8 cellular contexts compared by ENCODE assay signal in the genomic region with DNA sequence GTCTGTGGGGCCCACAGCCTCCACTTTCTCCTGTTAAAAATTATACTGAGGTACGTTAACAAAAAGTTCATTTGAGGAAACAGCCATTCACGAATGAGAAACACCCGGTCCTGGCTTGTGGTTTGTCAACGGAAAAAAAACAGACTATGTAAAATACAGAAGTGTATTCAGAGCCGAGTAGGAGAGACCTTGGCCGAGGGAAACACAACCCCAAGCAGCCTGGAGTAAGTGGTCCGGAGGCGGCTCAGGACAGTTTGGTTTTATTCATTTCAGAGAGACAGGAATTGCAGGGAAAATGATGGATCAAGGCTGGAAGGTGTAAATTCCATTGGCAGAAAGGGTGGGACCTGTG. TPM values are rescaled to one million over a fixed set of nuclear protein-coding genes. Genes with fewer than 3 reads are reported as not detected.
DNase-seq lines count a peak whose midpoint lies in the region; ATAC-seq, FAIRE-seq and TF ChIP-seq lines count a peak whose summit lies in the region.

No MANE protein-coding gene starts in this region.

- dilution Hi-C loops in keratinocyte (cut with MboI; ENCODE audit: extremely low pct_ligation_motif_present, low sequenced_read_pairs): loop anchor here (5.0 kb wide), 1 partner anchor 33 kb away; no protein-coding TSS in a partner anchor

- peaks cover 0 to 13% (median 3%) of the 10 kb centered on the region in 5 donors for H3K9me3 Mint-ChIP-seq in CD8-positive, alpha-beta memory T cell
- peaks cover 4% of the 10 kb centered on the region for H3K9me3 Mint-ChIP-seq in activated CD8-positive, alpha-beta T cell treated with anti-CD3 and anti-CD28 coated beads for 36 hours
- H3K9me3 Mint-ChIP-seq in stimulated activated naive CD8-positive, alpha-beta T cell treated with anti-CD3 and anti-CD28 coated beads, Interleukin-15, amount 100 ng/mL, for 72 hours: peaks cover 0 to 20% of the 10 kb centered on the region in 2 donors

- peaks cover 13% of the 10 kb centered on the region for H3K4me1 ChIP-seq in CD8-positive, alpha-beta memory T cell (ENCODE audit: insufficient read depth, low read length)
- H3K4me1 ChIP-seq in keratinocyte (ENCODE audit: control insufficient read depth, extremely low read depth, insufficient read depth, low read length): no peaks in the 10 kb centered on the region

- peak overlapping the region in 6 of 8 donors; percentile 11 to 72 (median 50) for H3K27ac Mint-ChIP-seq in CD8-positive, alpha-beta memory T cell
- peak overlapping the region; percentile 73 for H3K27ac Mint-ChIP-seq in activated CD8-positive, alpha-beta T cell treated with anti-CD3 and anti-CD28 coated beads for 36 hours
- peak overlapping the region; percentile 78 to 83 for H3K27ac Mint-ChIP-seq in stimulated activated naive CD8-positive, alpha-beta T cell treated with anti-CD3 and anti-CD28 coated beads, Interleukin-15, amount 100 ng/mL, for 72 hours

- H3K4me3 Mint-ChIP-seq in CD8-positive, alpha-beta memory T cell: peak overlapping the region; percentile 78 to 96 (median 89)
- peak overlapping the region; percentile 83 for H3K4me3 Mint-ChIP-seq in activated CD8-positive, alpha-beta T cell treated with anti-CD3 and anti-CD28 coated beads for 36 hours
- peak overlapping the region; percentile 89 to 90 for H3K4me3 Mint-ChIP-seq in stimulated activated naive CD8-positive, alpha-beta T cell treated with anti-CD3 and anti-CD28 coated beads, Interleukin-15, amount 100 ng/mL, for 72 hours

- H3K9me3 ChIP-seq in CD8-positive, alpha-beta memory T cell (ENCODE audit: low read length): no peaks in the 10 kb centered on the region
- peaks cover 3% of the 10 kb centered on the region for H3K9me3 ChIP-seq in keratinocyte (ENCODE audit: control insufficient read depth, low read depth, low read length)

- H3K36me3 Mint-ChIP-seq in CD8-positive, alpha-beta memory T cell: peaks cover 2 to 23% (median 20%) of the 10 kb centered on the region in 3 donors
- peaks cover 35% of the 10 kb centered on the region for H3K36me3 Mint-ChIP-seq in activated CD8-positive, alpha-beta T cell treated with anti-CD3 and anti-CD28 coated beads for 36 hours (ENCODE audit: low read depth)

- intact Hi-C loops in activated CD8-positive, alpha-beta T cell treated with anti-CD3 and anti-CD28 coated beads for 36 hours (cut with micrococcal nuclease): no loop called here

- H3K36me3 ChIP-seq in CD8-positive, alpha-beta memory T cell (ENCODE audit: insufficient read depth, low read length): no peaks in the 10 kb centered on the region
- H3K36me3 ChIP-seq in keratinocyte (ENCODE audit: control insufficient read depth in 2 of 2, extremely low read depth in 1 of 2, insufficient read depth in 2 of 2, low read length in 2 of 2): no peaks in the 10 kb centered on the region

- peak; percentile 12 for ATAC-seq in HG02798 (IDR thresholded peaks at IDR 0.05; ENCODE audit: poor library complexity, unreplicated experiment)
- ATAC-seq in activated CD8-positive, alpha-beta T cell treated with anti-CD3 and anti-CD28 coated beads for 36 hours: peak; percentile 8
- peak; percentile 35 for ATAC-seq in stimulated activated naive CD8-positive, alpha-beta T cell treated with anti-CD3 and anti-CD28 coated beads, Interleukin-15, amount 100 ng/mL, for 72 hours
- no peak for ATAC-seq in HG02870 (IDR thresholded peaks at IDR 0.05; ENCODE audit: unreplicated experiment)

- POLR2A ChIA-PET in CD8-positive, alpha-beta memory T cell (lab: Charles Lee): no interaction called here
- POLR2A ChIA-PET in activated CD8-positive, alpha-beta T cell treated with anti-CD3 and anti-CD28 coated beads for 36 hours (lab: Charles Lee): interaction anchor here (0.7 kb wide), 1 partner anchor 16 kb away, joined by 3 read pairs; no protein-coding TSS in a partner anchor

- peaks cover 17 to 26% (median 25%) of the 10 kb centered on the region in 3 donors for H3K4me1 Mint-ChIP-seq in CD8-positive, alpha-beta memory T cell
- H3K4me1 Mint-ChIP-seq in activated CD8-positive, alpha-beta T cell treated with anti-CD3 and anti-CD28 coated beads for 36 hours (ENCODE audit: low read depth): peaks cover 20% of the 10 kb centered on the region
- peaks cover 33% of the 10 kb centered on the region for H3K4me1 Mint-ChIP-seq in stimulated activated naive CD8-positive, alpha-beta T cell treated with anti-CD3 and anti-CD28 coated beads, Interleukin-15, amount 100 ng/mL, for 72 hours

- H3K79me2 ChIP-seq in keratinocyte (ENCODE audit: control insufficient read depth, insufficient read depth, low read length): no peaks in the 10 kb centered on the region

- TF ChIP-seq CTCF in activated CD8-positive, alpha-beta T cell treated with anti-CD3 and anti-CD28 coated beads for 36 hours (IDR thresholded peaks at IDR 0.05): no peak
- no peak for TF ChIP-seq CTCF in keratinocyte (optimal IDR thresholded peaks at IDR 0.05 in 1 of 3, IDR thresholded peaks at IDR 0.05 in 1 of 3, conservative IDR thresholded peaks at IDR 0.05 in 1 of 3; ENCODE audit: extremely low read depth in 1 of 3, insufficient read depth in 2 of 3, low read length in 3 of 3)

- DNase-seq in CD8-positive, alpha-beta memory T cell: no peak
- peak; percentile 50 for DNase-seq in activated CD8-positive, alpha-beta T cell treated with anti-CD3 and anti-CD28 coated beads for 36 hours
- DNase-seq in keratinocyte (ENCODE audit: low read depth, low spot score) (no peak), cortex of kidney (lab: John Stamatoyannopoulos, UW) (no peak), occipital lobe (lab: John Stamatoyannopoulos, UW) (no peak)
- no peak for DNase-seq in stimulated activated naive CD8-positive, alpha-beta T cell treated with anti-CD3 and anti-CD28 coated beads, Interleukin-15, amount 100 ng/mL, for 72 hours

- H4K20me1 ChIP-seq in keratinocyte (ENCODE audit: control insufficient read depth, extremely low read depth, insufficient read depth, low read length): no peaks in the 10 kb centered on the region

- peak overlapping the region; percentile 19 for H2AFZ ChIP-seq in keratinocyte (ENCODE audit: control insufficient read depth, low read length)

- no peak for FAIRE-seq in keratinocyte (lab: Jason Lieb, UNC)

- H3K9me1 ChIP-seq in keratinocyte (ENCODE audit: control insufficient read depth, extremely low read depth, insufficient read depth, low read length): no peaks in the 10 kb centered on the region

- no peak overlapping the region for H3K27ac ChIP-seq in CD8-positive, alpha-beta memory T cell (ENCODE audit: low read depth, low read length)
- H3K27ac ChIP-seq in keratinocyte (ENCODE audit: control insufficient read depth, insufficient read depth, low read length): no peak overlapping the region

- peak overlapping the region; percentile 79 for H3K4me3 ChIP-seq in CD8-positive, alpha-beta memory T cell (ENCODE audit: low read length)
- peak overlapping the region in 2 of 3 experiments; percentile 7 to 35 for H3K4me3 ChIP-seq in keratinocyte (ENCODE audit: control insufficient read depth in 2 of 3, extremely low read depth in 1 of 3, insufficient read depth in 2 of 3, low read depth in 1 of 3, low read length in 3 of 3)

- no peak overlapping the region for H3K9ac ChIP-seq in keratinocyte (ENCODE audit: control insufficient read depth, extremely low read depth, insufficient read depth, low read length)

- no peaks in the 10 kb centered on the region for H3K27me3 ChIP-seq in CD8-positive, alpha-beta memory T cell (ENCODE audit: insufficient read depth, low read length, poor library complexity, severe bottlenecking)
- peaks cover 10% of the 10 kb centered on the region for H3K27me3 ChIP-seq in keratinocyte (ENCODE audit: control insufficient read depth, extremely low read depth, insufficient read depth, low read length)

- CTCF ChIA-PET in CD8-positive, alpha-beta memory T cell (lab: Charles Lee): interaction anchor here (1.3 to 1.9 kb wide), 2 partner anchors 52 to 139 kb away, joined by 5 to 6 read pairs; no protein-coding TSS in a partner anchor
- CTCF ChIA-PET in activated CD8-positive, alpha-beta T cell treated with anti-CD3 and anti-CD28 coated beads for 36 hours (lab: Charles Lee): interaction anchor here (1.2 to 4.6 kb wide), 2 partner anchors 14 to 52 kb away, joined by 3 to 19 read pairs; a partner anchor contains a TSS

- H3K27me3 Mint-ChIP-seq in CD8-positive, alpha-beta memory T cell: peaks cover 0 to 10% of the 10 kb centered on the region in 2 donors
- H3K27me3 Mint-ChIP-seq in activated CD8-positive, alpha-beta T cell treated with anti-CD3 and anti-CD28 coated beads for 36 hours: no peaks in the 10 kb centered on the region
- no peaks in the 10 kb centered on the region for H3K27me3 Mint-ChIP-seq in stimulated activated naive CD8-positive, alpha-beta T cell treated with anti-CD3 and anti-CD28 coated beads, Interleukin-15, amount 100 ng/mL, for 72 hours

- H3K4me2 ChIP-seq in keratinocyte (ENCODE audit: control insufficient read depth, extremely low read depth, insufficient read depth, low read depth, low read length): peak overlapping the region; percentile 70

RNA-seq across cellular contexts. Expression of a gene that starts 0.7 kb away (rescaled TPM):
- 1 to 10 TPM; 6.2 to 6.4 TPM for total RNA-seq in CD8-positive, alpha-beta memory T cell
- polyA plus RNA-seq in CD8-positive, alpha-beta memory T cell: 3.1 TPM
- total RNA-seq in activated CD8-positive, alpha-beta T cell treated with anti-CD3 and anti-CD28 coated beads for 36 hours: 1 to 10 TPM; 8.7 to 9.6 TPM
- polyA plus RNA-seq in keratinocyte: 0.52 to 0.86 TPM (median 0.71 TPM) in 3 replicates
- polyA plus RNA-seq in keratinocyte (2011; ENCODE audit: low read depth): 2.6 TPM
- polyA plus RNA-seq in keratinocyte (2011; cell fraction: cytosol; rRNA removed): 0.31 and 0.84 TPM in 2 replicates
- 1.9 and 2.6 TPM in 2 replicates for polyA plus RNA-seq in keratinocyte (2011; cell fraction: nucleus; rRNA removed)
- polyA plus RNA-seq in keratinocyte (2012; ENCODE audit: low replicate concordance): 0.45 and 1.8 TPM in 2 replicates
- polyA minus RNA-seq in keratinocyte: 0.26 to 0.61 TPM in 2 of 3 replicates, not detected in the other
- not detected for polyA minus RNA-seq in keratinocyte (2011; cell fraction: cytosol; rRNA and poly(A)+ RNA removed)
- 0.63 and 1.7 TPM in 2 replicates for polyA minus RNA-seq in keratinocyte (2011; cell fraction: nucleus; rRNA and poly(A)+ RNA removed)
- total RNA-seq in occipital lobe: 36.5 TPM

RNA-seq across cellular contexts. Expression of a gene that starts 35.2 kb away (rescaled TPM):
- total RNA-seq in CD8-positive, alpha-beta memory T cell: 1 to 10 TPM; 6.3 to 8.4 TPM
- 3.2 TPM for polyA plus RNA-seq in CD8-positive, alpha-beta memory T cell
- total RNA-seq in activated CD8-positive, alpha-beta T cell treated with anti-CD3 and anti-CD28 coated beads for 36 hours: 1 to 10 TPM; 7.7 to 8.8 TPM
- polyA plus RNA-seq in keratinocyte: 4.7 to 10.7 TPM (median 6.6 TPM) in 3 replicates
- 3.3 TPM for polyA plus RNA-seq in keratinocyte (2011; ENCODE audit: low read depth)
- 1.4 and 2.8 TPM in 2 replicates for polyA plus RNA-seq in keratinocyte (2011; cell fraction: cytosol; rRNA removed)
- 15.3 and 16.1 TPM in 2 replicates for polyA plus RNA-seq in keratinocyte (2011; cell fraction: nucleus; rRNA removed)
- polyA plus RNA-seq in keratinocyte (2012; ENCODE audit: low replicate concordance): 4.3 and 5.2 TPM in 2 replicates
- polyA minus RNA-seq in keratinocyte: 4.0 to 14.8 TPM (median 7.4 TPM) in 3 replicates
- polyA minus RNA-seq in keratinocyte (2011; cell fraction: cytosol; rRNA and poly(A)+ RNA removed): 17.5 TPM
- polyA minus RNA-seq in keratinocyte (2011; cell fraction: nucleus; rRNA and poly(A)+ RNA removed): 11.0 and 22.3 TPM in 2 replicates
- total RNA-seq in occipital lobe: 20.9 TPM

RNA-seq across cellular contexts. Expression of a gene that starts 38.3 kb away (rescaled TPM):
- 1 to 10 TPM; 1.8 to 2.0 TPM for total RNA-seq in CD8-positive, alpha-beta memory T cell
- polyA plus RNA-seq in CD8-positive, alpha-beta memory T cell: 4.1 TPM
- 1 to 10 TPM; 1.8 to 3.1 TPM for total RNA-seq in activated CD8-positive, alpha-beta T cell treated with anti-CD3 and anti-CD28 coated beads for 36 hours
- 0.56 to 0.97 TPM (median 0.84 TPM) in 3 replicates for polyA plus RNA-seq in keratinocyte
- not detected for polyA plus RNA-seq in keratinocyte (2011; ENCODE audit: low read depth)
- polyA plus RNA-seq in keratinocyte (2011; cell fraction: cytosol; rRNA removed): 0.62 and 0.96 TPM in 2 replicates
- 1.8 and 2.0 TPM in 2 replicates for polyA plus RNA-seq in keratinocyte (2011; cell fraction: nucleus; rRNA removed)
- 0.87 TPM in 1 of 2 replicates, not detected in the other for polyA plus RNA-seq in keratinocyte (2012; ENCODE audit: low replicate concordance)
- polyA minus RNA-seq in keratinocyte: 0.33 to 2.4 TPM (median 1.9 TPM) in 3 replicates
- 1.3 TPM for polyA minus RNA-seq in keratinocyte (2011; cell fraction: cytosol; rRNA and poly(A)+ RNA removed)
- 2.8 and 5.6 TPM in 2 replicates for polyA minus RNA-seq in keratinocyte (2011; cell fraction: nucleus; rRNA and poly(A)+ RNA removed)
- 20.4 TPM for total RNA-seq in occipital lobe

RNA-seq across cellular contexts. Expression of a gene that starts 50.9 kb away (rescaled TPM):
- 1 to 10 TPM; 1.1 to 1.3 TPM for total RNA-seq in CD8-positive, alpha-beta memory T cell
- polyA plus RNA-seq in CD8-positive, alpha-beta memory T cell: not detected
- total RNA-seq in activated CD8-positive, alpha-beta T cell treated with anti-CD3 and anti-CD28 coated beads for 36 hours: 1 to 10 TPM in 1 of 2 experiments, under 1 TPM in 1; 0.76 to 1.4 TPM
- polyA plus RNA-seq in keratinocyte: 0.36 to 1.3 TPM (median 0.76 TPM) in 3 replicates
- polyA plus RNA-seq in keratinocyte (2011; ENCODE audit: low read depth): 0.32 TPM
- 0.23 and 0.63 TPM in 2 replicates for polyA plus RNA-seq in keratinocyte (2011; cell fraction: cytosol; rRNA removed)
- 1.5 and 1.8 TPM in 2 replicates for polyA plus RNA-seq in keratinocyte (2011; cell fraction: nucleus; rRNA removed)
- 0.39 and 0.42 TPM in 2 replicates for polyA plus RNA-seq in keratinocyte (2012; ENCODE audit: low replicate concordance)
- polyA minus RNA-seq in keratinocyte: 0.66 to 1.2 TPM (median 0.99 TPM) in 3 replicates
- not detected for polyA minus RNA-seq in keratinocyte (2011; cell fraction: cytosol; rRNA and poly(A)+ RNA removed)
- polyA minus RNA-seq in keratinocyte (2011; cell fraction: nucleus; rRNA and poly(A)+ RNA removed): 1.6 and 2.2 TPM in 2 replicates
- total RNA-seq in occipital lobe: 12.9 TPM
